21 cellular contexts compared by ENCODE assay signal in the genomic region with DNA sequence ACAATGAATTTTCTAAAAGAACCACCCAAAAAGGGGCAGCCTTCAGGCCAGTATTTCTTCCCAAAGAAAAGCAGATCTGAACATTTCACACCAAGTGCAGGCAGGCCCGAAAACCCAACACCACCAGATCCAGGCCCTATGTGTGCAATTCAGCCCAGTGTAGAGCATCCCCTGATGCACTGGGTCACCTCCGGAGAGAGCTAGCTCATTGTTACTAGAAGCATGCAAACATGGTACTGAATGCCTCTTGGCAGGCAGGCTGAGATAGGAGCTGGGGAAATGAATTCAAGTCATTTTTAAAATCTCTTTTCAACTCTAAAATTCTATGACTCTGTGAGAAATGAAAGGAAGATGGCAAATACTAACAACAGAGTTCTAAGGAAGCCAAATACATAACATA.
DNase-seq lines count a peak whose midpoint lies in the region.
"Had no signal": no experiment of that assay in that cellular context is flagged by ENCODE, and none has a peak within 500 bp of the region (broad histone marks: within the 10 kb centered on the region; RNA-seq: fewer than 3 reads in every experiment).

No MANE protein-coding gene starts in this region.

- intact Hi-C loops in activated CD4-positive, alpha-beta memory T cell treated with anti-CD3 and anti-CD28 coated beads for 36 hours (cut with micrococcal nuclease): no loop called here

- H3K4me1 Mint-ChIP-seq in activated CD4-positive, alpha-beta memory T cell treated with anti-CD3 and anti-CD28 coated beads, Interleukin-2, amount 10 ng/mL, durations not matched to agents 7 days and 5 days: peaks cover 37% of the 10 kb centered on the region
- peaks cover 31% of the 10 kb centered on the region for H3K4me1 Mint-ChIP-seq in activated CD4-positive, alpha-beta memory T cell treated with anti-CD3 and anti-CD28 coated beads for 36 hours (ENCODE audit: low read depth)

- no peak overlapping the region for H3K4me3 ChIP-seq in H7 (ENCODE audit: insufficient read depth, low read depth, low read length)

- peak overlapping the region; percentile 1 for H3K27ac Mint-ChIP-seq in activated CD4-positive, alpha-beta memory T cell treated with anti-CD3 and anti-CD28 coated beads, Interleukin-2, amount 10 ng/mL, durations not matched to agents 7 days and 5 days
- H3K27ac Mint-ChIP-seq in activated CD4-positive, alpha-beta memory T cell treated with anti-CD3 and anti-CD28 coated beads for 36 hours: no peak overlapping the region

- H3K27ac ChIP-seq in cingulate gyrus (ENCODE audit: low read depth, low read length) (peak overlapping the region; percentile 84), substantia nigra (ENCODE audit: low read depth, low read length, poor library complexity, severe bottlenecking) (peak overlapping the region; percentile 84)
- H3K27ac ChIP-seq: C4-2B, KMS-11 had no signal

- H3K36me3 ChIP-seq in H7 (replicated peaks; ENCODE audit: control insufficient read depth, insufficient read depth, low read length): no peaks in the 10 kb centered on the region

- H3K27me3 Mint-ChIP-seq in activated CD4-positive, alpha-beta memory T cell treated with anti-CD3 and anti-CD28 coated beads, Interleukin-2, amount 10 ng/mL, durations not matched to agents 7 days and 5 days: no peaks in the 10 kb centered on the region
- no peaks in the 10 kb centered on the region for H3K27me3 Mint-ChIP-seq in activated CD4-positive, alpha-beta memory T cell treated with anti-CD3 and anti-CD28 coated beads for 36 hours

- H3K36me3 Mint-ChIP-seq in activated CD4-positive, alpha-beta memory T cell treated with anti-CD3 and anti-CD28 coated beads, Interleukin-2, amount 10 ng/mL, durations not matched to agents 7 days and 5 days (ENCODE audit: low read depth): peaks cover 27% of the 10 kb centered on the region
- peaks cover 9% of the 10 kb centered on the region for H3K36me3 Mint-ChIP-seq in activated CD4-positive, alpha-beta memory T cell treated with anti-CD3 and anti-CD28 coated beads for 36 hours

- no peaks in the 10 kb centered on the region for H3K9me3 Mint-ChIP-seq in activated CD4-positive, alpha-beta memory T cell treated with anti-CD3 and anti-CD28 coated beads, Interleukin-2, amount 10 ng/mL, durations not matched to agents 7 days and 5 days
- no peaks in the 10 kb centered on the region for H3K9me3 Mint-ChIP-seq in activated CD4-positive, alpha-beta memory T cell treated with anti-CD3 and anti-CD28 coated beads for 36 hours

- H3K27me3 ChIP-seq in H7 (ENCODE audit: control insufficient read depth, insufficient read depth, low read length): no peaks in the 10 kb centered on the region

- CTCF ChIA-PET in activated CD4-positive, alpha-beta memory T cell treated with anti-CD3 and anti-CD28 coated beads, Interleukin-2, amount 10 ng/mL, durations not matched to agents 7 days and 5 days (lab: Charles Lee): interaction anchor here (0.8 to 1.1 kb wide), 2 partner anchors 10 to 73 kb away, joined by 3 read pairs; no protein-coding TSS in a partner anchor
- CTCF ChIA-PET in activated CD4-positive, alpha-beta memory T cell treated with anti-CD3 and anti-CD28 coated beads for 36 hours (lab: Charles Lee): interaction anchor here (0.9 to 2.7 kb wide), 2 partner anchors 11 to 18 kb away, joined by 4 to 9 read pairs; no protein-coding TSS in a partner anchor

- H3K4me3 Mint-ChIP-seq in activated CD4-positive, alpha-beta memory T cell treated with anti-CD3 and anti-CD28 coated beads, Interleukin-2, amount 10 ng/mL, durations not matched to agents 7 days and 5 days: no peak overlapping the region
- H3K4me3 Mint-ChIP-seq in activated CD4-positive, alpha-beta memory T cell treated with anti-CD3 and anti-CD28 coated beads for 36 hours: no peak overlapping the region

- no peak for DNase-seq in activated CD4-positive, alpha-beta memory T cell treated with anti-CD3 and anti-CD28 coated beads, Interleukin-2, amount 10 ng/mL, durations not matched to agents 7 days and 5 days
- DNase-seq in activated CD4-positive, alpha-beta memory T cell treated with anti-CD3 and anti-CD28 coated beads for 36 hours: no peak
- peak; percentile 59 for DNase-seq in medulla oblongata (ENCODE audit: extremely low spot score)
- DNase-seq in substantia nigra (lab: John Stamatoyannopoulos, UW): peak in 7 of 49 donors; percentile 10 to 62 (median 24)
- no peak for DNase-seq in NCI-H2107 (lab: John Stamatoyannopoulos, UW)
- no peak for DNase-seq in OCI-M1 (lab: John Stamatoyannopoulos, UW)
- DNase-seq in H7: no peak
- DNase-seq: DMS53; GDM1; GOT3; IMR-90; NCI-H1092 treated with DMSO at 0.1 percent for 48 hours; NCI-H1436 treated with DMSO at 0.1 percent for 48 hours; NCI-H1930; NCI-H226; NCI-H524; NCI-H774; NK-92 treated with Interleukin-12 subunit alpha and Interleukin-12 subunit beta, amount 100 ng/mL, for 24 hours had no signal

- POLR2A ChIA-PET in activated CD4-positive, alpha-beta memory T cell treated with anti-CD3 and anti-CD28 coated beads, Interleukin-2, amount 10 ng/mL, durations not matched to agents 7 days and 5 days (lab: Charles Lee): no interaction called here
- POLR2A ChIA-PET in activated CD4-positive, alpha-beta memory T cell treated with anti-CD3 and anti-CD28 coated beads for 36 hours (lab: Charles Lee): interaction anchor here (1.0 kb wide), 1 partner anchor 79 kb away, joined by 3 read pairs; no protein-coding TSS in a partner anchor
